ENCODE assay signal across 8 cellular contexts in genomic region chr11:62004473-62004872, GRCh38. TPM values are rescaled to one million over a fixed set of nuclear protein-coding genes. Genes with fewer than 3 reads are reported as not detected.
DNase-seq lines count a peak whose midpoint lies in the region; ATAC-seq, FAIRE-seq and TF ChIP-seq lines count a peak whose summit lies in the region.

No MANE protein-coding gene starts in this region.

- peaks cover 3% of the 10 kb centered on the region for H3K36me3 Mint-ChIP-seq in astrocyte (ENCODE audit: low read depth, unreplicated experiment)

- no peaks in the 10 kb centered on the region for H4K20me1 ChIP-seq in astrocyte (ENCODE audit: insufficient read depth, low read length)
- no peaks in the 10 kb centered on the region for H4K20me1 ChIP-seq in hepatocyte (ENCODE audit: insufficient read depth, poor library complexity, severe bottlenecking)

- no peaks in the 10 kb centered on the region for H3K9me2 ChIP-seq in hepatocyte (replicated peaks; ENCODE audit: insufficient read depth)

- H3K4me3 ChIP-seq in AG09309 (ENCODE audit: control insufficient read depth, low read depth, low read length) (no peak overlapping the region), astrocyte (ENCODE audit: insufficient read depth, low read depth, low read length) (no peak overlapping the region), lower lobe of right lung (no peak overlapping the region), hepatocyte (no peak overlapping the region)

- 92% methylated on average over 2 of the region's 2 CpGs for WGBS in hepatocyte (ENCODE audit: low lambda C conversion rate, missing lambda C conversion rate)

- H3K4me1 Mint-ChIP-seq in astrocyte (ENCODE audit: low read depth, unreplicated experiment) = peaks cover 11% of the 10 kb centered on the region

- ATAC-seq in HG02610 (IDR thresholded peaks at IDR 0.05; ENCODE audit: unreplicated experiment) = peak; percentile 73
- peak; percentile 58 to 65 for ATAC-seq in lower lobe of right lung
- no peak for ATAC-seq in HG03378 (IDR thresholded peaks at IDR 0.05; ENCODE audit: unreplicated experiment)

- H3K36me3 ChIP-seq in astrocyte (ENCODE audit: insufficient read depth, low read length) (no peaks in the 10 kb centered on the region), lower lobe of right lung (no peaks in the 10 kb centered on the region), hepatocyte (replicated peaks; ENCODE audit: insufficient read depth, low read depth) (no peaks in the 10 kb centered on the region)

- no peaks in the 10 kb centered on the region for H3K27me3 Mint-ChIP-seq in astrocyte (ENCODE audit: low read depth, unreplicated experiment)

- TF ChIP-seq CTCF in AG09309 (IDR thresholded peaks at IDR 0.05; ENCODE audit: control insufficient read depth, insufficient read depth, low read depth, low read length, missing control alignments) (no peak), astrocyte (IDR thresholded peaks at IDR 0.05; ENCODE audit: insufficient read depth, low read depth, low read length) (no peak), lower lobe of right lung (IDR thresholded peaks at IDR 0.05) (no peak), hepatocyte (IDR thresholded peaks at IDR 0.05; ENCODE audit: poor library complexity) (no peak)

- H3K27ac ChIP-seq in astrocyte (ENCODE audit: low read depth, low read length) (no peak overlapping the region), lower lobe of right lung (peak overlapping the region; percentile 18), hepatocyte (no peak overlapping the region)

- no peaks in the 10 kb centered on the region for H3K79me2 ChIP-seq in astrocyte (ENCODE audit: insufficient read depth, low read length)
- H3K79me2 ChIP-seq in hepatocyte = no peaks in the 10 kb centered on the region

- H3K4me1 ChIP-seq in astrocyte (ENCODE audit: insufficient read depth, low read length) = no peaks in the 10 kb centered on the region
- peaks cover 11% of the 10 kb centered on the region for H3K4me1 ChIP-seq in lower lobe of right lung
- H3K4me1 ChIP-seq in hepatocyte (ENCODE audit: insufficient read depth) = peaks cover 29% of the 10 kb centered on the region

- intact Hi-C loops in lower lobe of right lung (cut with DNase I) = no loop called here

- no peak overlapping the region for H3K9ac ChIP-seq in astrocyte (ENCODE audit: low read length)

- H3K4me2 ChIP-seq in astrocyte (ENCODE audit: low read length) = no peak overlapping the region
- no peak overlapping the region for H3K4me2 ChIP-seq in hepatocyte

- peaks cover 18% of the 10 kb centered on the region for H3K9me3 Mint-ChIP-seq in astrocyte (ENCODE audit: unreplicated experiment)

- H2AFZ ChIP-seq in astrocyte (ENCODE audit: low read depth, low read length) = no peak overlapping the region
- no peak overlapping the region for H2AFZ ChIP-seq in hepatocyte

- H3K9me3 ChIP-seq in astrocyte (ENCODE audit: insufficient read depth, low read depth, low read length) = peaks cover 3% of the 10 kb centered on the region
- peaks cover 5% of the 10 kb centered on the region for H3K9me3 ChIP-seq in lower lobe of right lung
- no peaks in the 10 kb centered on the region for H3K9me3 ChIP-seq in hepatocyte (ENCODE audit: low read depth)

- H3K4me3 Mint-ChIP-seq in astrocyte (ENCODE audit: unreplicated experiment) = no peak overlapping the region

- H3K27me3 ChIP-seq in astrocyte (ENCODE audit: insufficient read depth, low read length) (no peaks in the 10 kb centered on the region), lower lobe of right lung (ENCODE audit: low read depth) (no peaks in the 10 kb centered on the region), hepatocyte (no peaks in the 10 kb centered on the region)

- DNase-seq in AG09309 (ENCODE audit: low read depth) = peak; percentile 48
- peak; percentile 75 for DNase-seq in astrocyte (ENCODE audit: low read depth)
- no peak for DNase-seq in lower lobe of right lung
- no peak for DNase-seq in iPS-NIHi7 (ENCODE audit: extremely low spot score)
- DNase-seq in NCI-H82 treated with DMSO at 0.1 percent for 48 hours (lab: John Stamatoyannopoulos, UW; ENCODE audit: unreplicated experiment) = no peak
- no peak for DNase-seq in hepatocyte (ENCODE audit: low spot score)

- no peak for FAIRE-seq in astrocyte (lab: Jason Lieb, UNC)

- H3K27ac Mint-ChIP-seq in astrocyte (ENCODE audit: unreplicated experiment) = no peak overlapping the region

RNA-seq across cellular contexts. Expression of gene FTH1, which starts 37.0 kb away (rescaled TPM):
- total RNA-seq in astrocyte = 2,052 and 2,092 TPM in 2 replicates
- 4,616 TPM for total RNA-seq in lower lobe of right lung
- 1,071 and 1,519 TPM in 2 replicates for total RNA-seq in hepatocyte
- polyA plus RNA-seq in hepatocyte = 8,379 and 8,694 TPM in 2 replicates

RNA-seq across cellular contexts. Expression of gene BEST1, which starts 54.3 kb away (rescaled TPM):
- total RNA-seq in astrocyte (0.60 and 0.66 TPM in 2 replicates), lower lobe of right lung (14.1 TPM), hepatocyte (3.5 and 4.7 TPM in 2 replicates)
- polyA plus RNA-seq in hepatocyte = 5.7 and 6.9 TPM in 2 replicates

Comparison
In these comparisons a context has a peak if more than half of its experiments do, and no peak if none do; other contexts are left out.
1. DNase-seq: peak in AG09309 (single experiment) and astrocyte (single experiment); none in lower lobe of right lung (single experiment), iPS-NIHi7 (single experiment), NCI-H82 treated with DMSO at 0.1 percent for 48 hours (single experiment) and hepatocyte (single experiment).